ENCODE assay signal across 8 cellular contexts in the genomic region with DNA sequence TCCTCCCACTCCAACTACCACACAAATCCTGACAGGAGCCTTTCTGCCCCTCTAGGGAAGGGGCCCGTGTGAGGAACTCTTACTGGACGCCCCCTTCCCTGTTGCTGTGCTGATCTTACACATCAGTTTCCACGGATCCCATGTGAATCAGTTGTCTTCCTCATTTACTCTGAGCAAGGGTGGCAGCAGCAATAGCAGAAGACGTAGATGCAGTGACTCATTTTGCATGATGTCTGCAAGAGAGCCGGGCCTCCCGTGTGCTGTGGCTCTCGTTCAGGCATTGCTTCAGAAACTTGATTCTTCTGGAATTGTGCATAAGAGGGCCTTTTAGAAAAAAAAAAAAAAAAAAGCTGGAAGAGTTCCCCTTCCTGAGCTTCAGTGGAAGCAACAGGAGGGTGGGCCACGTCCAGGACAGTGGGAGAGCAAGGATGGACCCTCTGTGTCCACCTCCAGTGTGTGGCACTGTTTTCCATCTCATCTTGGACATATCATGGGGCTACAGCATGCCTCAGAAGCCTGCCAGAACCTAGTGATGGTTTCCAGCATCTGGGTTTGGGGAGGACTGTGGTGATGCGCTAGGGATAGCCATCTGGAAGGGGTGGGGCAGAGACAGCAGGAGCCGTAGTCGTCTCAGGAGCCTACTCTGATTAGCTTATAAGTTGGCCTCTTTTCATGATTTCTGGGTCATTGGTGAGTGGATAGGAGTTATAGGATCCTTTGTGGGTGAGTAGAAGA.
A peak's percentile ranks its signal among the peaks of the same experiment; 100 is the strongest.
DNase-seq lines count a peak whose midpoint lies in the region; ATAC-seq and TF ChIP-seq lines count a peak whose summit lies in the region.

No MANE protein-coding gene starts in this region.

- H3K4me1 ChIP-seq in muscle layer of duodenum (ENCODE audit: control insufficient read depth in 1 of 2, insufficient read depth in 2 of 2, low read length in 2 of 2): peaks cover 31 to 34% of the 10 kb centered on the region in 2 donors

- H3K4me3 ChIP-seq in muscle layer of duodenum (ENCODE audit: low read depth in 1 of 2, low read length in 2 of 2): no peak overlapping the region

- no peaks in the 10 kb centered on the region for H3K36me3 ChIP-seq in muscle layer of duodenum (ENCODE audit: control insufficient read depth in 1 of 2, insufficient read depth in 2 of 2, low read length in 2 of 2)

- DNase-seq in AG08395 (ENCODE audit: low spot score): peak; percentile 87
- peak; percentile 87 for DNase-seq in NCI-H69 (lab: John Stamatoyannopoulos, UW)
- DNase-seq in dermis blood vessel endothelial cell: peak; percentile 56
- DNase-seq in NCI-H2081 (lab: John Stamatoyannopoulos, UW): no peak
- no peak for DNase-seq in activated CD4-positive, CD25-positive, alpha-beta regulatory T cell treated with anti-CD3 and anti-CD28 coated beads, Interleukin-2, amount 50 U/mL, for 72 hours
- no peak for DNase-seq in GM10266 (ENCODE audit: extremely low spot score)

- H3K27ac ChIP-seq in muscle layer of duodenum (ENCODE audit: low read length): peak overlapping the region; percentile 65

- H3K9me3 ChIP-seq in muscle layer of duodenum (ENCODE audit: control insufficient read depth in 1 of 2, low read length in 2 of 2): no peaks in the 10 kb centered on the region

- TF ChIP-seq CTCF in GM10266 (IDR thresholded peaks at IDR 0.05; ENCODE audit: control insufficient read depth, insufficient read depth, low read depth, missing control alignments): no peak

- no peaks in the 10 kb centered on the region for H3K27me3 ChIP-seq in muscle layer of duodenum (ENCODE audit: low read depth, low read length)

- ATAC-seq in GM19467 (IDR thresholded peaks at IDR 0.05; ENCODE audit: unreplicated experiment): no peak

Comparison
In these comparisons a context has a peak if more than half of its experiments do, and no peak if none do; other contexts are left out.
1. DNase-seq: peak in AG08395 (single experiment), NCI-H69 (single experiment) and dermis blood vessel endothelial cell (single experiment); none in NCI-H2081 (0 of 2), activated CD4-positive, CD25-positive, alpha-beta regulatory T cell treated with anti-CD3 and anti-CD28 coated beads, Interleukin-2, amount 50 U/mL, for 72 hours (single experiment) and GM10266 (single experiment).